Comparison of ENCODE assay signal across 29 cellular contexts in genomic region chr15:69038508-69038907, GRCh38. TPM values are rescaled to one million over a fixed set of nuclear protein-coding genes. Genes with fewer than 3 reads are reported as not detected.
"Had no signal": no experiment of that assay in that cellular context is flagged by ENCODE, and none has a peak within 500 bp of the region (broad histone marks: within the 10 kb centered on the region; RNA-seq: fewer than 3 reads in every experiment).

No MANE protein-coding gene starts in this region.

- ATAC-seq: activated CD4-positive, CD25-positive, alpha-beta regulatory T cell treated with anti-CD3 and anti-CD28 coated beads, Interleukin-2, amount 50 U/mL, for 24 hours; activated naive CD8-positive, alpha-beta T cell treated with anti-CD3 and anti-CD28 coated beads, Interleukin-2, amount 50 U/mL, for 24 hours; body of pancreas; esophagus mucosa; T-helper 17 cell had no signal

- H3K4me1 ChIP-seq: adrenal gland, body of pancreas, colonic mucosa had no signal

- DNase-seq: activated B cell treated with CpG ODN at 0.5 μM for 24 hours; activated CD4-positive, alpha-beta T cell treated with anti-CD3 and anti-CD28 coated beads for 48 hours; activated CD4-positive, alpha-beta T cell treated with anti-CD3 and anti-CD28 coated beads, Interleukin-2, amount 50 U/mL, for 1 hour; activated CD4-positive, alpha-beta T cell treated with anti-CD3 and anti-CD28 coated beads, Interleukin-2, amount 50 U/mL, for 48 hours; activated effector memory CD4-positive, alpha-beta T cell treated with anti-CD3 and anti-CD28 coated beads, Interleukin-2, amount 50 U/mL, for 16 hours; activated naive CD4-positive, alpha-beta T cell treated with anti-CD3 and anti-CD28 coated beads for 36 hours; activated naive CD8-positive, alpha-beta T cell treated with anti-CD3 and anti-CD28 coated beads for 36 hours; activated naive CD8-positive, alpha-beta T cell treated with anti-CD3 and anti-CD28 coated beads, Interleukin-2, amount 50 U/mL, for 24 hours; activated T-cell treated with anti-CD3 and anti-CD28 coated beads, Interleukin-2, amount 50 U/mL, for 1 hour; activated T-cell treated with anti-CD3 and anti-CD28 coated beads, Interleukin-2, amount 50 U/mL, for 48 hours; amygdala; aorta; body of pancreas; central memory CD4-positive, alpha-beta T cell; cerebellar nuclear complex; colonic mucosa; effector memory CD4-positive, alpha-beta T cell; foreskin fibroblast; head of caudate nucleus; T-helper 1 cell; T-helper 17 cell; T1000; WERI-Rb-1 had no signal

- H3K4me3 ChIP-seq: adrenal gland, body of pancreas, colonic mucosa had no signal

- H3K27ac ChIP-seq: adrenal gland, body of pancreas, colonic mucosa, WERI-Rb-1 had no signal

- H3K9me3 ChIP-seq: adrenal gland, body of pancreas, colonic mucosa had no signal

- H3K36me3 ChIP-seq: adrenal gland, colonic mucosa, WERI-Rb-1 had no signal

- H3K27me3 ChIP-seq: body of pancreas, colonic mucosa had no signal

RNA-seq across cellular contexts. Expression of gene NOX5, which starts 24.0 kb away (rescaled TPM):
- total RNA-seq: activated naive CD4-positive, alpha-beta T cell treated with anti-CD3 and anti-CD28 coated beads for 36 hours; activated naive CD8-positive, alpha-beta T cell treated with anti-CD3 and anti-CD28 coated beads for 36 hours; activated T-helper 2 cell treated with anti-CD3 and anti-CD28 coated beads, Interferon-gamma antibody, Interleukin-2, Interleukin-4, amounts not matched to agents 10 μg/mL and 5 μg/mL and 100 μg/mL, durations not matched to agents 14 hours and 24 hours and 36 hours; dermis microvascular lymphatic vessel endothelial cell; endodermal cell; T-helper 17 cell had no signal
